Comparison of ENCODE assay signal across 22 cellular contexts in genomic region chr1:5611855-5612254, GRCh38.
DNase-seq lines count a peak whose midpoint lies in the region; ATAC-seq and TF ChIP-seq lines count a peak whose summit lies in the region.
"Had no signal": no experiment of that assay in that cellular context is flagged by ENCODE, and none has a peak within 500 bp of the region (broad histone marks: within the 10 kb centered on the region; RNA-seq: fewer than 3 reads in every experiment).

No MANE protein-coding gene starts in this region.

- peaks cover 5% of the 10 kb centered on the region for H3F3A ChIP-seq in smooth muscle cell (ENCODE audit: low read depth)

- H3K4me1 ChIP-seq in smooth muscle cell (ENCODE audit: low read depth) (no peaks in the 10 kb centered on the region), A673 (ENCODE audit: insufficient read depth, low read length, poor library complexity, severe bottlenecking) (no peaks in the 10 kb centered on the region), Peyer's patch (no peaks in the 10 kb centered on the region)
- H3K4me1 ChIP-seq: BE2C, thyroid gland had no signal

- no peak for ATAC-seq in HG02588 (IDR thresholded peaks at IDR 0.05; ENCODE audit: unreplicated experiment)
- ATAC-seq: stimulated activated naive CD8-positive, alpha-beta T cell treated with anti-CD3 and anti-CD28 coated beads, Interleukin-15, amount 100 ng/mL, for 72 hours had no signal

- peak; percentile 34 for DNase-seq in HT1080 (ENCODE audit: low read depth)
- DNase-seq in SW480 (ENCODE audit: low spot score) = peak; percentile 63
- DNase-seq in fibroblast of gingiva (ENCODE audit: low read depth) = peak; percentile 8
- DNase-seq in smooth muscle cell (lab: John Stamatoyannopoulos, UW; ENCODE audit: unreplicated experiment) = no peak
- no peak for DNase-seq in A673 (ENCODE audit: low spot score)
- no peak for DNase-seq in activated CD8-positive, alpha-beta memory T cell treated with anti-CD3 and anti-CD28 coated beads, Interleukin-2, amount 50 U/mL, for 48 hours
- DNase-seq in Peyer's patch = no peak
- DNase-seq: ACHN; activated CD4-positive, alpha-beta T cell treated with anti-CD3 and anti-CD28 coated beads, Interleukin-2, amount 50 U/mL, for 1 hour; activated naive CD4-positive, alpha-beta T cell treated with anti-CD3 and anti-CD28 coated beads, Interleukin-2, amount 10 ng/mL, durations not matched to agents 7 days and 5 days; BE2C; GDM1; H9; mesenchymal stem cell; naive B cell; NCI-H2029; NCI-H226; Right ventricle myocardium superior; stimulated activated naive CD8-positive, alpha-beta T cell treated with anti-CD3 and anti-CD28 coated beads, Interleukin-15, amount 100 ng/mL, for 72 hours; T1000; thyroid gland had no signal

- H3K36me3 ChIP-seq in smooth muscle cell (ENCODE audit: low read depth) = no peaks in the 10 kb centered on the region
- no peaks in the 10 kb centered on the region for H3K36me3 ChIP-seq in A673 (ENCODE audit: insufficient read depth, low read length, poor library complexity, severe bottlenecking)
- H3K36me3 ChIP-seq in Peyer's patch = no peaks in the 10 kb centered on the region
- H3K36me3 ChIP-seq: BE2C, thyroid gland had no signal

- H3K27ac ChIP-seq in smooth muscle cell (ENCODE audit: low read depth) (peak overlapping the region; percentile 81), A673 (ENCODE audit: low read depth, low read length, poor library complexity, severe bottlenecking) (no peak overlapping the region), Peyer's patch (no peak overlapping the region)
- H3K27ac ChIP-seq: thyroid gland had no signal

- BruUV-seq in A673 (replicated peaks; lab: Mats Ljungman, UMichigan) = no TSS peak

- H3K4me2 ChIP-seq in smooth muscle cell = peak overlapping the region; percentile 38

- peak overlapping the region; percentile 22 for H3K9ac ChIP-seq in smooth muscle cell (ENCODE audit: low read depth)

- no peaks in the 10 kb centered on the region for H3K79me2 ChIP-seq in smooth muscle cell (ENCODE audit: low read depth)

- POLR2A ChIA-PET in A673 (lab: Charles Lee; ENCODE audit: low non-redundant PET) = no interaction called here

- no peaks in the 10 kb centered on the region for H3K27me3 ChIP-seq in smooth muscle cell (ENCODE audit: low read depth)
- peaks cover 54% of the 10 kb centered on the region for H3K27me3 ChIP-seq in A673 (replicated peaks; ENCODE audit: insufficient read depth, low read depth, low read length, poor library complexity)
- no peaks in the 10 kb centered on the region for H3K27me3 ChIP-seq in Peyer's patch
- H3K27me3 ChIP-seq: BE2C, thyroid gland had no signal

- TF ChIP-seq POLR2A in Peyer's patch (IDR thresholded peaks at IDR 0.05) = no peak

- H3K9me3 ChIP-seq in smooth muscle cell (replicated peaks; ENCODE audit: low read depth) (no peaks in the 10 kb centered on the region), A673 (ENCODE audit: low read depth, low read length, poor library complexity, severe bottlenecking) (no peaks in the 10 kb centered on the region), Peyer's patch (no peaks in the 10 kb centered on the region)
- H3K9me3 ChIP-seq: BE2C, thyroid gland had no signal

- no peaks in the 10 kb centered on the region for H4K20me1 ChIP-seq in smooth muscle cell (ENCODE audit: low read depth)

- no peak overlapping the region for H3K4me3 ChIP-seq in smooth muscle cell
- no peak overlapping the region for H3K4me3 ChIP-seq in A673 (ENCODE audit: low read depth, low read length, poor library complexity, severe bottlenecking)
- no peak overlapping the region for H3K4me3 ChIP-seq in Peyer's patch
- H3K4me3 ChIP-seq: thyroid gland had no signal

- no peak for TF ChIP-seq CTCF in smooth muscle cell (IDR thresholded peaks at IDR 0.05; ENCODE audit: borderline replicate concordance, insufficient read depth, poor library complexity, severe bottlenecking)
- TF ChIP-seq CTCF in A673 (conservative IDR thresholded peaks at IDR 0.05; ENCODE audit: low read depth, low read length) = no peak
- TF ChIP-seq CTCF in Peyer's patch (IDR thresholded peaks at IDR 0.05) = no peak

- 43% methylated on average over 3 of the region's 3 CpGs for WGBS in smooth muscle cell (ENCODE audit: low lambda C conversion rate)

- no peak overlapping the region for H2AFZ ChIP-seq in smooth muscle cell (ENCODE audit: low read depth)

- CTCF ChIA-PET in A673 (lab: Charles Lee) = no interaction called here

- intact Hi-C loops in A673 (cut with micrococcal nuclease; ENCODE audit: unreplicated experiment) = no loop called here

Comparison
In these comparisons a context has a peak if more than half of its experiments do, and no peak if none do; other contexts are left out.
1. DNase-seq: peak in HT1080 (single experiment), SW480 (single experiment) and fibroblast of gingiva (single experiment); none in smooth muscle cell (single experiment), A673 (single experiment), activated CD8-positive, alpha-beta memory T cell treated with anti-CD3 and anti-CD28 coated beads, Interleukin-2, amount 50 U/mL, for 48 hours (single experiment) and Peyer's patch (0 of 3).